In genomic region chr3:122646146-122646988, GRCh38 we compare ENCODE assay signal across 13 cellular contexts. TPM values are rescaled to one million over a fixed set of nuclear protein-coding genes. Genes with fewer than 3 reads are reported as not detected.
DNase-seq lines count a peak whose midpoint lies in the region; ATAC-seq and TF ChIP-seq lines count a peak whose summit lies in the region.
"Had no signal": no experiment of that assay in that cellular context is flagged by ENCODE, and none has a peak within 500 bp of the region (broad histone marks: within the 10 kb centered on the region; RNA-seq: fewer than 3 reads in every experiment).

No MANE protein-coding gene starts in this region.

- H3K4me3 Mint-ChIP-seq in naive thymus-derived CD4-positive, alpha-beta T cell, result peak overlapping the region in 3 of 10 donors; percentile 74 to 86 (median 81)

- H3K27ac Mint-ChIP-seq in naive thymus-derived CD4-positive, alpha-beta T cell, result peak overlapping the region in 4 of 9 donors; percentile 8 to 93 (median 85)

- H3K36me3 Mint-ChIP-seq in naive thymus-derived CD4-positive, alpha-beta T cell, result peaks cover 0 to 14% (median 0%) of the 10 kb centered on the region in 5 donors

- H3K4me1 Mint-ChIP-seq in naive thymus-derived CD4-positive, alpha-beta T cell, result peaks cover 2 to 43% (median 7%) of the 10 kb centered on the region in 7 donors

- H3K4me3 ChIP-seq in GM12864 (ENCODE audit: low read depth, low read length), result peak overlapping the region; percentile 25; the same call in 1 of the 2 replicates
- H3K4me3 ChIP-seq in naive thymus-derived CD4-positive, alpha-beta T cell (ENCODE audit: low read length), result peak overlapping the region; percentile 18
- H3K4me3 ChIP-seq: esophagus squamous epithelium, Peyer's patch had no signal

- no peaks in the 10 kb centered on the region for H3K36me3 ChIP-seq in naive thymus-derived CD4-positive, alpha-beta T cell (ENCODE audit: control insufficient read depth in 2 of 3, insufficient read depth in 3 of 3, low read length in 3 of 3)
- H3K36me3 ChIP-seq: esophagus squamous epithelium, Peyer's patch had no signal

- peak overlapping the region; percentile 66 for H3K27ac ChIP-seq in naive thymus-derived CD4-positive, alpha-beta T cell (ENCODE audit: low read depth, low read length)
- H3K27ac ChIP-seq: esophagus squamous epithelium, Peyer's patch had no signal

- no peaks in the 10 kb centered on the region for H3K4me1 ChIP-seq in naive thymus-derived CD4-positive, alpha-beta T cell (ENCODE audit: control insufficient read depth in 2 of 2, insufficient read depth in 2 of 2, low read length in 2 of 2)
- H3K4me1 ChIP-seq: esophagus squamous epithelium, Peyer's patch had no signal

- intact Hi-C loops in naive thymus-derived CD4-positive, alpha-beta T cell (cut with micrococcal nuclease), result loop anchor here (1.0 to 2.0 kb wide), 3 partner anchors 22 to 69 kb away; partner anchors contain the start of gene PARP15 (in 1 of the 2)
- intact Hi-C loops in head of caudate nucleus (cut with DNase I), result no loop called here

- peaks cover 0 to 31% (median 4%) of the 10 kb centered on the region in 5 donors for H3K27me3 Mint-ChIP-seq in naive thymus-derived CD4-positive, alpha-beta T cell

- DNase-seq in GM12864 (ENCODE audit: low read depth) (no peak), GM20000 (ENCODE audit: low spot score) (peak; percentile 26), NAMALWA (ENCODE audit: low spot score) (peak; percentile 31), mucosa of gallbladder (ENCODE audit: low spot score) (no peak), head of caudate nucleus (no peak)
- DNase-seq in naive thymus-derived CD4-positive, alpha-beta T cell, result peak in 3 of 9 donors; percentile 22 to 41 (median 37)
- DNase-seq: activated effector memory CD4-positive, alpha-beta T cell treated with anti-CD3 and anti-CD28 coated beads, Interleukin-2, amount 50 U/mL, for 16 hours; central memory CD4-positive, alpha-beta T cell; COR-L47; esophagus squamous epithelium; NCI-H226; Peyer's patch had no signal

- no peak for ATAC-seq in naive thymus-derived CD4-positive, alpha-beta T cell
- no peak for ATAC-seq in HG03175 (IDR thresholded peaks at IDR 0.05; ENCODE audit: unreplicated experiment)

- no peaks in the 10 kb centered on the region for H3K9me3 ChIP-seq in naive thymus-derived CD4-positive, alpha-beta T cell (ENCODE audit: control insufficient read depth in 2 of 3, low read length in 3 of 3)
- H3K9me3 ChIP-seq: esophagus squamous epithelium, Peyer's patch had no signal

- CTCF ChIA-PET in naive thymus-derived CD4-positive, alpha-beta T cell (lab: Charles Lee), result interaction anchor here (0.6 to 2.5 kb wide), 4 partner anchors 32 to 105 kb away, joined by 3 to 7 read pairs (median 4); no protein-coding TSS in a partner anchor

- peaks cover 0 to 2% (median 0%) of the 10 kb centered on the region in 11 donors for H3K9me3 Mint-ChIP-seq in naive thymus-derived CD4-positive, alpha-beta T cell

- no peak for TF ChIP-seq CTCF in GM12864 (IDR thresholded peaks at IDR 0.05; ENCODE audit: low read depth, low read length, missing control alignments)
- no peak for TF ChIP-seq CTCF in GM20000 (IDR thresholded peaks at IDR 0.05; ENCODE audit: extremely low read depth, missing control alignments)

- H3K27me3 ChIP-seq in naive thymus-derived CD4-positive, alpha-beta T cell (ENCODE audit: control insufficient read depth in 2 of 2, insufficient read depth in 2 of 2, low read length in 2 of 2), result no peaks in the 10 kb centered on the region
- H3K27me3 ChIP-seq: esophagus squamous epithelium, Peyer's patch had no signal

- POLR2A ChIA-PET in naive thymus-derived CD4-positive, alpha-beta T cell (lab: Charles Lee), result interaction anchor here (0.6 to 2.6 kb wide), 3 partner anchors 33 to 132 kb away, joined by 3 to 14 read pairs (median 4); partner anchors contain the start of genes DTX3L, KPNA1, PARP14 and PARP9

RNA-seq across cellular contexts. Expression of gene PARP14, which starts 34.3 kb away (rescaled TPM):
- total RNA-seq in naive thymus-derived CD4-positive, alpha-beta T cell, result 100 to 1,000 TPM in 1 of 5 experiments, 10 to 100 TPM in 4; 27.9 to 154 (median 49.0) TPM
- 10 to 100 TPM in 1 of 2 donors, 1 to 10 TPM in 1; 8.4 to 15.1 TPM for polyA plus RNA-seq in naive thymus-derived CD4-positive, alpha-beta T cell
- 36.5 TPM for total RNA-seq in mucosa of gallbladder

Comparison
In these comparisons a context has a peak if more than half of its experiments do, and no peak if none do; other contexts are left out.
1. DNase-seq: peak in GM20000 (single experiment) and NAMALWA (single experiment); none in GM12864 (single experiment), mucosa of gallbladder (single experiment) and head of caudate nucleus (0 of 42).